ENCODE assay signal across 10 cellular contexts in the genomic region with DNA sequence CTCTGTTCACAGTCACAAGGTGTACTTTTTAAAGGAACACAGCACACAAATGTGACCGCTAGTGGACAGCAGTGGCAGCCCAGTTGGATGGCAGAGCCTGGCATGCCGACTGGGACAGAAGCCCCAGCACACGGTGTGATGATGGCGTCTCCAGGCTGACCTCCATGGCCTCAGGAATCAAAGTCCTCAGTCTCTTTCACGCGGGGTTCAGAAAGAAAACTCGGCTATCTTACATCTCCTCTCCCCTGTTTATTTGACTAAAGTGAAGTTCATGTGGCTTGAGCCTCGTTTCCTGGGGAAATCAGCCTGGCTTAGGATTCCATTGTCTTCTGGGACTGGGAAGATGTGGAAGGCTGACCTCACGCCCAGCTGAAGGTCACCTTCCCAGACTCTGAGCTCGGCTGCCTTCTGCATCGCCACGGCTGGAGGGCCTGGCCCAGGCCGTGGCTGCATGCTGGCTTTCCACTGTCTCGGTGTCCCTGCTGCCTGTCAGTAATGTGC. TPM values are rescaled to one million over a fixed set of nuclear protein-coding genes. Genes with fewer than 3 reads are reported as not detected.
DNase-seq lines count a peak whose midpoint lies in the region; ATAC-seq and TF ChIP-seq lines count a peak whose summit lies in the region.
"Had no signal": no experiment of that assay in that cellular context is flagged by ENCODE, and none has a peak within 500 bp of the region (broad histone marks: within the 10 kb centered on the region; RNA-seq: fewer than 3 reads in every experiment).

No MANE protein-coding gene starts in this region.

- intact Hi-C loops in Panc1 (cut with micrococcal nuclease; ENCODE audit: unreplicated experiment) (no loop called here), dorsolateral prefrontal cortex (cut with DNase I) (loop anchor here in 1 of 2 donors (5.0 kb wide), 1 partner anchor 55 kb away; a partner anchor contains a TSS)

- no peak overlapping the region for H3K4me3 Mint-ChIP-seq in effector memory CD8-positive, alpha-beta T cell
- H3K4me3 Mint-ChIP-seq: CD8-positive, alpha-beta memory T cell had no signal

- peaks cover 9 to 44% of the 10 kb centered on the region in 2 donors for H3K27me3 Mint-ChIP-seq in effector memory CD8-positive, alpha-beta T cell

- H3K27ac ChIP-seq in Panc1 (ENCODE audit: low read length) (peak overlapping the region; percentile 89), dorsolateral prefrontal cortex (peak overlapping the region; percentile 23 to 95 (median 85)), liver (ENCODE audit: low read depth in 1 of 2, low read length in 2 of 2) (peak overlapping the region; percentile 26 to 36), skeletal muscle tissue (ENCODE audit: low read depth, low read length) (peak overlapping the region; percentile 80)

- CTCF ChIA-PET in Panc1 (lab: Charles Lee): no interaction called here

- in situ Hi-C loops in Panc1 (cut with HindIII; ENCODE audit: low pct_unique_long_range_greater_than_20kb, low sequenced_read_pairs): no loop called here

- TF ChIP-seq RAD21 in liver (IDR thresholded peaks at IDR 0.05): peak in 1 of 2 donors; percentile 20

- no peak; the same call in 1 of the 2 replicates for TF ChIP-seq CTCF in Panc1 (IDR thresholded peaks at IDR 0.05)
- TF ChIP-seq CTCF in dorsolateral prefrontal cortex (IDR thresholded peaks at IDR 0.05 in 54 of 56, conservative IDR thresholded peaks at IDR 0.05 in 2 of 56; ENCODE audit: low read depth in 1 of 56, partially characterized antibody in 56 of 56): peak in 7 of 56 donors; percentile 10 to 42 (median 17)
- no peak for TF ChIP-seq CTCF in liver (IDR thresholded peaks at IDR 0.05; ENCODE audit: low read depth, low read length, missing input control)

- H3K36me3 Mint-ChIP-seq in effector memory CD8-positive, alpha-beta T cell (ENCODE audit: insufficient read depth): no peaks in the 10 kb centered on the region
- H3K36me3 Mint-ChIP-seq: CD8-positive, alpha-beta memory T cell had no signal

- POLR2A ChIA-PET in Panc1 (lab: Charles Lee): no interaction called here

- BruUV-seq in Panc1 (replicated peaks; lab: Mats Ljungman, UMichigan): no TSS peak

- no peak overlapping the region for H3K27ac Mint-ChIP-seq in effector memory CD8-positive, alpha-beta T cell
- H3K27ac Mint-ChIP-seq: CD8-positive, alpha-beta memory T cell had no signal

- peaks cover 0 to 5% of the 10 kb centered on the region in 2 donors for H3K4me1 Mint-ChIP-seq in effector memory CD8-positive, alpha-beta T cell (ENCODE audit: low read depth in 2 of 2)
- H3K4me1 Mint-ChIP-seq: CD8-positive, alpha-beta memory T cell had no signal

- H3K4me1 ChIP-seq in Panc1 (ENCODE audit: control insufficient read depth, insufficient read depth, low read length) (peaks cover 84% of the 10 kb centered on the region), liver (ENCODE audit: control insufficient read depth in 4 of 4, insufficient read depth in 4 of 4, low read length in 3 of 4) (peaks cover 0 to 9% (median 1%) of the 10 kb centered on the region in 4 donors), skeletal muscle tissue (ENCODE audit: control insufficient read depth in 3 of 3, insufficient read depth in 3 of 3, low read length in 3 of 3) (peaks cover 52 to 62% (median 60%) of the 10 kb centered on the region in 3 donors)

- H3K4me3 ChIP-seq in Panc1 (ENCODE audit: low read depth in 2 of 2, low read length in 2 of 2): peak overlapping the region in 1 of 2 experiments; percentile 29; a peak in 2 of 4 replicates
- H3K4me3 ChIP-seq in dorsolateral prefrontal cortex: peak overlapping the region in 9 of 59 donors; percentile 3 to 34 (median 19)
- no peak overlapping the region for H3K4me3 ChIP-seq in liver (ENCODE audit: low read depth in 1 of 3, low read length in 3 of 3)
- peak overlapping the region in 1 of 3 donors; percentile 6 for H3K4me3 ChIP-seq in skeletal muscle tissue (ENCODE audit: low read length in 3 of 3)

- DNase-seq in Panc1 (ENCODE audit: low read depth, low spot score) (no peak), dorsolateral prefrontal cortex (peak in 1 of 10 donors; percentile 60), mesenteric fat pad (ENCODE audit: low spot score) (no peak)
- no peak for DNase-seq in effector memory CD8-positive, alpha-beta T cell
- DNase-seq: activated CD8-positive, alpha-beta memory T cell treated with anti-CD3 and anti-CD28 coated beads, Interleukin-2, amount 50 U/mL, for 4 hours; CD8-positive, alpha-beta memory T cell had no signal

- ATAC-seq in Panc1: peak; percentile 40
- no peak for ATAC-seq in HG02973 (IDR thresholded peaks at IDR 0.05; ENCODE audit: unreplicated experiment)
- no peak for ATAC-seq in GM18873 (IDR thresholded peaks at IDR 0.05; ENCODE audit: low FRiP score, unreplicated experiment)
- ATAC-seq in effector memory CD8-positive, alpha-beta T cell (replicated peaks): no peak

- H3K9ac ChIP-seq in liver (ENCODE audit: low read depth in 1 of 2, low read length in 2 of 2) (no peak overlapping the region), skeletal muscle tissue (ENCODE audit: low read depth in 1 of 3, low read length in 3 of 3) (peak overlapping the region; percentile 2 to 60 (median 14))

- H3K9me3 ChIP-seq in Panc1 (ENCODE audit: control insufficient read depth, insufficient read depth, low read depth, low read length): no peaks in the 10 kb centered on the region
- H3K9me3 ChIP-seq in liver (ENCODE audit: control insufficient read depth in 4 of 4, low read length in 3 of 4): no peaks in the 10 kb centered on the region
- no peaks in the 10 kb centered on the region for H3K9me3 ChIP-seq in skeletal muscle tissue (ENCODE audit: control insufficient read depth in 3 of 3, low read length in 3 of 3)

- H3K27me3 ChIP-seq in Panc1 (ENCODE audit: control insufficient read depth, insufficient read depth, low read length): no peaks in the 10 kb centered on the region
- H3K27me3 ChIP-seq in dorsolateral prefrontal cortex: no peaks in the 10 kb centered on the region
- H3K27me3 ChIP-seq in liver (ENCODE audit: control insufficient read depth in 4 of 4, insufficient read depth in 4 of 4, low read length in 3 of 4): no peaks in the 10 kb centered on the region
- no peaks in the 10 kb centered on the region for H3K27me3 ChIP-seq in skeletal muscle tissue (ENCODE audit: control insufficient read depth in 3 of 3, insufficient read depth in 3 of 3, low read length in 3 of 3)

- no peaks in the 10 kb centered on the region for H3K9me3 Mint-ChIP-seq in effector memory CD8-positive, alpha-beta T cell
- H3K9me3 Mint-ChIP-seq: CD8-positive, alpha-beta memory T cell had no signal

- WGBS in liver: 73% methylated on average over 14 of the region's 14 CpGs

- H3K36me3 ChIP-seq in Panc1 (ENCODE audit: control insufficient read depth, insufficient read depth, low read length) (no peaks in the 10 kb centered on the region), liver (ENCODE audit: control insufficient read depth in 4 of 4, insufficient read depth in 3 of 4, low read depth in 1 of 4, low read length in 3 of 4) (no peaks in the 10 kb centered on the region), skeletal muscle tissue (ENCODE audit: control insufficient read depth in 3 of 3, insufficient read depth in 3 of 3, low read length in 3 of 3) (no peaks in the 10 kb centered on the region)

TF ChIP-seq in liver, 16 proteins besides CTCF, POLR2A, EP300 and RAD21:
- peak; percentile 93 for TF ChIP-seq NR2F2 (IDR thresholded peaks at IDR 0.05)
- no peak for TF ChIP-seq YY1 (IDR thresholded peaks at IDR 0.05)
TF ChIP-seq in liver: peak in this region for 1.

RNA-seq across cellular contexts. Expression of a gene that starts 56.1 kb away (rescaled TPM):
- total RNA-seq in Panc1 (2021; ENCODE audit: unreplicated experiment): 107 TPM
- polyA plus RNA-seq in Panc1 (2012; ENCODE audit: insufficient read length): 57.3 TPM
- 10 to 100 TPM; 30.8 to 63.8 (median 48.4) TPM for total RNA-seq in dorsolateral prefrontal cortex
- 1 to 10 TPM; 3.5 to 5.9 TPM for total RNA-seq in liver
- 1 to 10 TPM in 1 of 2 donors, under 1 TPM in 1; 0.36 to 1.6 TPM for polyA plus RNA-seq in liver
- total RNA-seq in skeletal muscle tissue: 17.7 TPM
- total RNA-seq in mesenteric fat pad: 22.9 TPM
- polyA plus RNA-seq: CD8-positive, alpha-beta memory T cell had no signal

Comparison
In these comparisons a context has a peak if more than half of its experiments do, and no peak if none do; other contexts are left out.
1. H3K27ac ChIP-seq: peak in every context shown above with its lines; median percentile 89 in Panc1; 85 in dorsolateral prefrontal cortex; 80 in skeletal muscle tissue; 31 in liver.
2. H3K9ac ChIP-seq: peak in skeletal muscle tissue (3 of 3); none in liver (0 of 2).